ENCODE assay signal across 9 cellular contexts in the genomic region with DNA sequence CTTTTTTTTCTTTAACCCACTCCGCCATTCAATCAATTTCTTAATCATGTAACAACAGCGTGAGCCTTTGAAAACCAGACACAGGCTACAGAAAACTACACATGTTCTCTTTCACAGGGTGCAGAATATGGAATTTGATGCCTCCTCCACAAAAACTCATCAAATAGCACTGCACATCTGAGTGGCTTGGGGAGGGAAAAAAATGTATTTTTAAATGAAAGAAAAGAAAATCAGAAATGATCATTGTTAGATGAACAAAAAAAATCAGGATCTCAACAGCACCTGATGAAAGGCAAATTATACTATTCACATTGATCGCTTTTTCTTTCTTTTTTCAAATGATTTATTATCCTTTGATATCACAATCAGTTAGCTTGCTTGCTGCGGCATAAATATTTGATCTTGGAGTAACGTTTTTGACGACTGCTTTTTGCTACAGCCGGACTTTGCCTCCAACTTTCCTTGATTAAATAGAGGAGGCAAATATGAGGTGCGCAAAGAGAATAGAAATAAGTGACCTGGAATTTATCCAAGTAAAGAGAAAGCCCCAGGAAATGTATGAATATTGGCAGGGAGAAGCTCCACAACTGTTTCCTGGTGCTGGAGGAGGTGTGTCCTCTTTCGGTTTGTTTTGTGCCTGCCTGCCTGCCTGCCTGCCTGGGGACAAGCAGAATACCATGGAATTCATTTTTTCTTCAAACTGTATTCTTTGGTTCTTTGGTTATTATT.
DNase-seq lines count a peak whose midpoint lies in the region; ATAC-seq and TF ChIP-seq lines count a peak whose summit lies in the region.
"Had no signal": no experiment of that assay in that cellular context is flagged by ENCODE, and none has a peak within 500 bp of the region (broad histone marks: within the 10 kb centered on the region; RNA-seq: fewer than 3 reads in every experiment).

No MANE protein-coding gene starts in this region.

- intact Hi-C loops in sciatic nerve (cut with DNase I): no loop called here

- ATAC-seq in SK-N-SH treated with all-trans-retinoic acid at 6 μM for 48 hours (peak; percentile 62), HG03095 (IDR thresholded peaks at IDR 0.05; ENCODE audit: unreplicated experiment) (no peak), sciatic nerve (no peak)
- ATAC-seq: activated naive CD8-positive, alpha-beta T cell treated with anti-CD3 and anti-CD28 coated beads, Interleukin-2, amount 50 U/mL, for 24 hours had no signal

- DNase-seq in NCI-H1417 (lab: John Stamatoyannopoulos, UW) (peak in 2 of 3 experiments; percentile 2 to 28), NCI-H1417 treated with DMSO at 0.1 percent for 48 hours (lab: John Stamatoyannopoulos, UW) (no peak), kidney tubule cell (ENCODE audit: low spot score) (peak; percentile 37), superior temporal gyrus (ENCODE audit: extremely low spot score) (peak; percentile 41), activated gamma-delta T cell (lab: John Stamatoyannopoulos, UW) (no peak), sciatic nerve (ENCODE audit: low spot score) (no peak)
- DNase-seq: activated naive CD8-positive, alpha-beta T cell treated with anti-CD3 and anti-CD28 coated beads, Interleukin-2, amount 50 U/mL, for 24 hours had no signal

TF ChIP-seq in SK-N-SH treated with all-trans-retinoic acid at 6 μM for 48 hours, 23 proteins besides CTCF, POLR2A, EP300 and RAD21:
- TF ChIP-seq ZNF565 (CRISPR knock-in tag; conservative IDR thresholded peaks at IDR 0.05; ENCODE audit: low read depth): no peak
- TF ChIP-seq, protein P1, sequence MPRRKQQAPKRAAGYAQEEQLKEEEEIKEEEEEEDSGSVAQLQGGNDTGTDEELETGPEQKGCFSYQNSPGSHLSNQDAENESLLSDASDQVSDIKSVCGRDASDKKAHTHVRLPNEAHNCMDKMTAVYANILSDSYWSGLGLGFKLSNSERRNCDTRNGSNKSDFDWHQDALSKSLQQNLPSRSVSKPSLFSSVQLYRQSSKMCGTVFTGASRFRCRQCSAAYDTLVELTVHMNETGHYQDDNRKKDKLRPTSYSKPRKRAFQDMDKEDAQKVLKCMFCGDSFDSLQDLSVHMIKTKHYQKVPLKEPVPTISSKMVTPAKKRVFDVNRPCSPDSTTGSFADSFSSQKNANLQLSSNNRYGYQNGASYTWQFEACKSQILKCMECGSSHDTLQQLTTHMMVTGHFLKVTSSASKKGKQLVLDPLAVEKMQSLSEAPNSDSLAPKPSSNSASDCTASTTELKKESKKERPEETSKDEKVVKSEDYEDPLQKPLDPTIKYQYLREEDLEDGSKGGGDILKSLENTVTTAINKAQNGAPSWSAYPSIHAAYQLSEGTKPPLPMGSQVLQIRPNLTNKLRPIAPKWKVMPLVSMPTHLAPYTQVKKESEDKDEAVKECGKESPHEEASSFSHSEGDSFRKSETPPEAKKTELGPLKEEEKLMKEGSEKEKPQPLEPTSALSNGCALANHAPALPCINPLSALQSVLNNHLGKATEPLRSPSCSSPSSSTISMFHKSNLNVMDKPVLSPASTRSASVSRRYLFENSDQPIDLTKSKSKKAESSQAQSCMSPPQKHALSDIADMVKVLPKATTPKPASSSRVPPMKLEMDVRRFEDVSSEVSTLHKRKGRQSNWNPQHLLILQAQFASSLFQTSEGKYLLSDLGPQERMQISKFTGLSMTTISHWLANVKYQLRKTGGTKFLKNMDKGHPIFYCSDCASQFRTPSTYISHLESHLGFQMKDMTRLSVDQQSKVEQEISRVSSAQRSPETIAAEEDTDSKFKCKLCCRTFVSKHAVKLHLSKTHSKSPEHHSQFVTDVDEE (CRISPR knock-in tag; IDR thresholded peaks at IDR 0.05): no peak
- TF ChIP-seq, protein P2, sequence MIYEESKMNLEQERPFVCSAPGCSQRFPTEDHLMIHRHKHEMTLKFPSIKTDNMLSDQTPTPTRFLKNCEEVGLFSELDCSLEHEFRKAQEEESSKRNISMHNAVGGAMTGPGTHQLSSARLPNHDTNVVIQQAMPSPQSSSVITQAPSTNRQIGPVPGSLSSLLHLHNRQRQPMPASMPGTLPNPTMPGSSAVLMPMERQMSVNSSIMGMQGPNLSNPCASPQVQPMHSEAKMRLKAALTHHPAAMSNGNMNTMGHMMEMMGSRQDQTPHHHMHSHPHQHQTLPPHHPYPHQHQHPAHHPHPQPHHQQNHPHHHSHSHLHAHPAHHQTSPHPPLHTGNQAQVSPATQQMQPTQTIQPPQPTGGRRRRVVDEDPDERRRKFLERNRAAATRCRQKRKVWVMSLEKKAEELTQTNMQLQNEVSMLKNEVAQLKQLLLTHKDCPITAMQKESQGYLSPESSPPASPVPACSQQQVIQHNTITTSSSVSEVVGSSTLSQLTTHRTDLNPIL (CRISPR knock-in tag; IDR thresholded peaks at IDR 0.05; ENCODE audit: low read depth): no peak
- TF ChIP-seq OSR1 (CRISPR knock-in tag; IDR thresholded peaks at IDR 0.05): no peak
- TF ChIP-seq, protein P3, sequence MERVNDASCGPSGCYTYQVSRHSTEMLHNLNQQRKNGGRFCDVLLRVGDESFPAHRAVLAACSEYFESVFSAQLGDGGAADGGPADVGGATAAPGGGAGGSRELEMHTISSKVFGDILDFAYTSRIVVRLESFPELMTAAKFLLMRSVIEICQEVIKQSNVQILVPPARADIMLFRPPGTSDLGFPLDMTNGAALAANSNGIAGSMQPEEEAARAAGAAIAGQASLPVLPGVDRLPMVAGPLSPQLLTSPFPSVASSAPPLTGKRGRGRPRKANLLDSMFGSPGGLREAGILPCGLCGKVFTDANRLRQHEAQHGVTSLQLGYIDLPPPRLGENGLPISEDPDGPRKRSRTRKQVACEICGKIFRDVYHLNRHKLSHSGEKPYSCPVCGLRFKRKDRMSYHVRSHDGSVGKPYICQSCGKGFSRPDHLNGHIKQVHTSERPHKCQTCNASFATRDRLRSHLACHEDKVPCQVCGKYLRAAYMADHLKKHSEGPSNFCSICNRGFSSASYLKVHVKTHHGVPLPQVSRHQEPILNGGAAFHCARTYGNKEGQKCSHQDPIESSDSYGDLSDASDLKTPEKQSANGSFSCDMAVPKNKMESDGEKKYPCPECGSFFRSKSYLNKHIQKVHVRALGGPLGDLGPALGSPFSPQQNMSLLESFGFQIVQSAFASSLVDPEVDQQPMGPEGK (CRISPR knock-in tag; IDR thresholded peaks at IDR 0.05; ENCODE audit: borderline replicate concordance): no peak
TF ChIP-seq in SK-N-SH treated with all-trans-retinoic acid at 6 μM for 48 hours: peak in this region for 0.

Comparison
In these comparisons a context has a peak if more than half of its experiments do, and no peak if none do; other contexts are left out.
1. DNase-seq: peak in NCI-H1417 (2 of 3), kidney tubule cell (single experiment) and superior temporal gyrus (single experiment); none in NCI-H1417 treated with DMSO at 0.1 percent for 48 hours (single experiment), activated gamma-delta T cell (single experiment) and sciatic nerve (single experiment).